8 cellular contexts compared by ENCODE assay signal in the genomic region with DNA sequence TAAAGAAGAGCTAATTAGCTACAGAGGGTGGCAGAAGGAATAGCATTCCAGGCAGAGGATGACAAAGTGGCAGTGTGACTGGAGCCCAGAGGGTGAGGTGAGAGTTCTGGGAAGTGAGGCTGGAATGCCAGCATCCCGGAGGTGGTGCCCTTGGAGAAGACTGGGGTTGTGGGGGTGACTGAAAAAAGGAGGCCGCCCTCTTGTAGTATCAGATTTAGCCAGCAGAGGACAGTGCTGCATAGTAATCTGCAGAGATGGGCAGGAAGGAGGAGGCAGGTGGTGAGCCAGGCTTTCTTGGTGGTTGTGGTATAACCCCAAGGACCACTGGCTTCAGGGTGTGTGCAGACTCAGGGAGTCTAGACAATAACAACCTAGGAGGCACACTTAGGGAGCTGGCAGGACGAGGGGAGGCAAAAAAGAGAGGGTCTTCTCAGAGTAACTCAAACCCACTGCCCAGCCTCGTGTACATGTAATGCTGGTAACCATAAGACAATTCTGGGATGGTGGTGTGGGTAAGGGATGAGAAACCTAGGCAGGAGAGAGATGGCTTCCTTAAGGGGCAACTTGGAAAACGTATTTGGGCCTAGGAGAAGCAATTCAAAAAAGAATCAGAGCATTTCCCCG. TPM values are rescaled to one million over a fixed set of nuclear protein-coding genes. Genes with fewer than 3 reads are reported as not detected.
DNase-seq lines count a peak whose midpoint lies in the region; ATAC-seq and TF ChIP-seq lines count a peak whose summit lies in the region.

No MANE protein-coding gene starts in this region.

- dilution Hi-C loops in mammary epithelial cell (cut with HindIII; ENCODE audit: low sequenced_read_pairs), result loop anchor here (5.0 kb wide), 2 partner anchors 35 to 125 kb away; no protein-coding TSS in a partner anchor

- no TSS peak for BruUV-seq in mammary epithelial cell (replicated peaks; lab: Mats Ljungman, UMichigan)

- POLR2A ChIA-PET in HEK293T (lab: Yijun Ruan, JAX), result no interaction called here

- H3K79me2 ChIP-seq in mammary epithelial cell (ENCODE audit: insufficient read depth, low read length), result no peaks in the 10 kb centered on the region

- CTCF ChIA-PET in HEK293T (lab: Yijun Ruan, JAX), result interaction anchor here (0.5 to 1.3 kb wide), 5 partner anchors 8 to 131 kb away, joined by 3 to 5 read pairs (median 3); no protein-coding TSS in a partner anchor
- CTCF ChIA-PET in mammary epithelial cell (lab: Charles Lee; ENCODE audit: low non-redundant PET), result interaction anchor here (0.6 kb wide), 1 partner anchor 128 kb away, joined by 3 read pairs; no protein-coding TSS in a partner anchor

- no peak overlapping the region for H3K4me2 ChIP-seq in mammary epithelial cell (ENCODE audit: insufficient read depth, low read depth, low read length)

- intact Hi-C loops in mammary epithelial cell (cut with micrococcal nuclease), result loop anchor here (1.0 to 10.0 kb wide), 5 partner anchors 129 to 597 kb away; a partner anchor contains a TSS

- H3K9me3 ChIP-seq in mammary epithelial cell (replicated peaks; ENCODE audit: insufficient read depth, low read length) (no peaks in the 10 kb centered on the region), lung (ENCODE audit: control insufficient read depth in 2 of 2, insufficient read depth in 1 of 2, low read length in 1 of 2) (peaks cover 0 to 1% of the 10 kb centered on the region in 2 donors)

- no peak overlapping the region for H3K27ac ChIP-seq in mammary epithelial cell (ENCODE audit: insufficient read depth, low read depth, low read length)
- H3K27ac ChIP-seq in lung (ENCODE audit: low read depth in 1 of 2, low read length in 1 of 2), result no peak overlapping the region

- no peak overlapping the region for H3K9ac ChIP-seq in mammary epithelial cell (ENCODE audit: insufficient read depth, low read length)

- WGBS in mammary epithelial cell (ENCODE audit: low coverage, missing lambda C conversion rate), result 32% methylated on average over 6 of the region's 6 CpGs
- WGBS in lung, 2 donors, result 58 to 83% methylated on average over 6 of the region's 6 CpGs

- H3K36me3 ChIP-seq in mammary epithelial cell (ENCODE audit: insufficient read depth, low read length) (no peaks in the 10 kb centered on the region), lung (ENCODE audit: control insufficient read depth in 2 of 2, insufficient read depth in 2 of 2, low read length in 2 of 2) (no peaks in the 10 kb centered on the region)

- H4K20me1 ChIP-seq in mammary epithelial cell (ENCODE audit: insufficient read depth, low read length), result no peaks in the 10 kb centered on the region

- peaks cover 3% of the 10 kb centered on the region for H3K27me3 ChIP-seq in mammary epithelial cell (ENCODE audit: insufficient read depth, low read length)
- H3K27me3 ChIP-seq in lung (ENCODE audit: control insufficient read depth, insufficient read depth), result no peaks in the 10 kb centered on the region

- ATAC-seq in lung (ENCODE audit: insufficient read depth, low FRiP score), result no peak
- ATAC-seq in GM18909 (IDR thresholded peaks at IDR 0.05; ENCODE audit: poor library complexity, unreplicated experiment), result no peak

- H2AFZ ChIP-seq in mammary epithelial cell (ENCODE audit: low read depth, low read length), result no peak overlapping the region

- in situ Hi-C loops in mammary epithelial cell (cut with MboI; ENCODE audit: low sequenced_read_pairs in 2 of 2), result no loop called here

- H3K4me1 ChIP-seq in mammary epithelial cell (ENCODE audit: insufficient read depth, low read length), result no peaks in the 10 kb centered on the region
- no peaks in the 10 kb centered on the region for H3K4me1 ChIP-seq in lung (ENCODE audit: control insufficient read depth in 2 of 2, insufficient read depth in 2 of 2, low read length in 2 of 2)

- TF ChIP-seq CTCF in WI38 (IDR thresholded peaks at IDR 0.05; ENCODE audit: low read depth, low read length) (peak; percentile 91), mammary epithelial cell (conservative IDR thresholded peaks at IDR 0.05 in 1 of 2, IDR thresholded peaks at IDR 0.05 in 1 of 2; ENCODE audit: extremely low read depth in 1 of 2, insufficient read depth in 1 of 2, low read depth in 1 of 2, low read length in 2 of 2) (peak; percentile 94 to 96), lung (IDR thresholded peaks at IDR 0.05; ENCODE audit: control extremely low read depth, extremely low read depth) (peak; percentile 79)

- DNase-seq in DMS53 (lab: John Stamatoyannopoulos, UW) (peak; percentile 87), HEK293T (ENCODE audit: extremely low spot score) (peak; percentile 87), NCI-H2171 treated with DMSO at 0.1 percent for 48 hours (lab: John Stamatoyannopoulos, UW) (peak; percentile 56), mammary epithelial cell (peak; percentile 41), lung (ENCODE audit: low spot score) (peak; percentile 32)
- DNase-seq in stimulated activated CD8-positive, alpha-beta memory T cell treated with anti-CD3 and anti-CD28 coated beads, Interleukin-4, amount 100 ng/mL, for 4 hours (ENCODE audit: low read depth in 2 of 2, low spot score in 1 of 2), result peak; percentile 18 to 23

- no peak overlapping the region for H3K4me3 ChIP-seq in WI38 (ENCODE audit: low read depth, low read length)
- no peak overlapping the region for H3K4me3 ChIP-seq in mammary epithelial cell (replicated peaks in 1 of 3; ENCODE audit: insufficient read depth in 1 of 3, low read depth in 2 of 3, low read length in 3 of 3)
- H3K4me3 ChIP-seq in lung, result no peak overlapping the region

TF ChIP-seq in HEK293T, 16 proteins besides CTCF, POLR2A, EP300 and RAD21:
- TF ChIP-seq TARDBP (IDR thresholded peaks at IDR 0.05), result no peak
- TF ChIP-seq, protein P1, sequence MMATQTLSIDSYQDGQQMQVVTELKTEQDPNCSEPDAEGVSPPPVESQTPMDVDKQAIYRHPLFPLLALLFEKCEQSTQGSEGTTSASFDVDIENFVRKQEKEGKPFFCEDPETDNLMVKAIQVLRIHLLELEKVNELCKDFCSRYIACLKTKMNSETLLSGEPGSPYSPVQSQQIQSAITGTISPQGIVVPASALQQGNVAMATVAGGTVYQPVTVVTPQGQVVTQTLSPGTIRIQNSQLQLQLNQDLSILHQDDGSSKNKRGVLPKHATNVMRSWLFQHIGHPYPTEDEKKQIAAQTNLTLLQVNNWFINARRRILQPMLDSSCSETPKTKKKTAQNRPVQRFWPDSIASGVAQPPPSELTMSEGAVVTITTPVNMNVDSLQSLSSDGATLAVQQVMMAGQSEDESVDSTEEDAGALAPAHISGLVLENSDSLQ (IDR thresholded peaks at IDR 0.05), result no peak
- TF ChIP-seq SUZ12 (IDR thresholded peaks at IDR 0.05), result no peak
- TF ChIP-seq FOXA1 (IDR thresholded peaks at IDR 0.05), result no peak
- TF ChIP-seq SP1 (IDR thresholded peaks at IDR 0.05), result no peak
- no peak for TF ChIP-seq L3MBTL2 (conservative IDR thresholded peaks at IDR 0.05)
- TF ChIP-seq ARNT (IDR thresholded peaks at IDR 0.05), result no peak
- TF ChIP-seq CTBP1 (IDR thresholded peaks at IDR 0.05; ENCODE audit: borderline replicate concordance), result no peak
- TF ChIP-seq HDGF (IDR thresholded peaks at IDR 0.05; ENCODE audit: borderline replicate concordance), result no peak
- no peak for TF ChIP-seq ZNF384 (IDR thresholded peaks at IDR 0.05)
- no peak for TF ChIP-seq FOXM1 (IDR thresholded peaks at IDR 0.05; ENCODE audit: borderline replicate concordance)
- no peak for TF ChIP-seq FOXK2 (IDR thresholded peaks at IDR 0.05)
- no peak for TF ChIP-seq LEF1 (IDR thresholded peaks at IDR 0.05; ENCODE audit: borderline replicate concordance)
- TF ChIP-seq ELF4 (IDR thresholded peaks at IDR 0.05), result no peak
- no peak for TF ChIP-seq NFRKB (IDR thresholded peaks at IDR 0.05)
- TF ChIP-seq BHLHE40 (IDR thresholded peaks at IDR 0.05; ENCODE audit: borderline replicate concordance), result no peak

RNA-seq across cellular contexts. Expression of a gene that starts 30.5 kb away (rescaled TPM):
- total RNA-seq in mammary epithelial cell (under 1 TPM in 1 of 2 donors, not detected in 1; 0.42 TPM), lung (1 to 10 TPM; 2.6 to 3.4 TPM)
- polyA plus RNA-seq in mammary epithelial cell (not detected), lung (1 to 10 TPM in 1 of 2 donors, under 1 TPM in 1; 0.21 to 1.2 TPM)
- not detected for polyA minus RNA-seq in mammary epithelial cell

RNA-seq across cellular contexts. Expression of a gene that starts 43.6 kb away (rescaled TPM):
- total RNA-seq in mammary epithelial cell (10 to 100 TPM; 22.7 to 29.2 TPM), lung (10 to 100 TPM; 17.5 to 18.4 TPM)
- polyA plus RNA-seq in mammary epithelial cell (28.1 TPM), lung (10 to 100 TPM; 11.6 to 16.0 TPM)
- polyA minus RNA-seq in mammary epithelial cell, result 31.8 TPM

RNA-seq across cellular contexts. Expression of a gene that starts 48.8 kb away (rescaled TPM):
- total RNA-seq in mammary epithelial cell (under 1 TPM in 1 of 2 donors, not detected in 1; 0.14 TPM), lung (not detected)
- polyA plus RNA-seq in mammary epithelial cell (0.10 TPM), lung (under 1 TPM; 0.02 to 0.06 TPM)
- polyA minus RNA-seq in mammary epithelial cell, result not detected

Comparison
In these comparisons a context has a peak if more than half of its experiments do, and no peak if none do; other contexts are left out.
1. DNase-seq: peak in every context shown above with its lines; median percentile 87 in DMS53; 87 in HEK293T; 56 in NCI-H2171 treated with DMSO at 0.1 percent for 48 hours; 41 in mammary epithelial cell; 32 in lung; 20 in stimulated activated CD8-positive, alpha-beta memory T cell treated with anti-CD3 and anti-CD28 coated beads, Interleukin-4, amount 100 ng/mL, for 4 hours.